Comparison of ENCODE assay signal across 24 cellular contexts in the genomic region with DNA sequence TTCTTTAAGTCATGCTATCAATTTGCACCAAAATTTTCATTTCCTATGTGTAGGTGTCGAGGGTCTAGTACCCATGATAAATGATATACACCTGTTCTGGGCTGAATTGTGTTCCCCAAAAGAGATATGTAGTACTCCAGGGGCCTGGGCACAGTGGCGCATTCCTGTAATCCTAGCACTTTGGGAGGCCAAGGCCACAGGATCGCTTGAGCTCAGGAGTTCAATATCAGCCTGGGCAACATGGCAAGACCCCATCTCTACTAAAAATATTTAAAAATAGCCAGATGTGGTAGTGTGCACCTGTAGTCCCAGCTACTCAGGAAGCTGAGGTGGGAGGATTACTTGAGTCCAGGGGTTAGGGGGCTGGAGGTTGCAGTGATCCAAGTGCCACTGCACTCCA. TPM values are rescaled to one million over a fixed set of nuclear protein-coding genes. Genes with fewer than 3 reads are reported as not detected.
DNase-seq lines count a peak whose midpoint lies in the region; ATAC-seq, FAIRE-seq and TF ChIP-seq lines count a peak whose summit lies in the region.
"Had no signal": no experiment of that assay in that cellular context is flagged by ENCODE, and none has a peak within 500 bp of the region (broad histone marks: within the 10 kb centered on the region; RNA-seq: fewer than 3 reads in every experiment).

No MANE protein-coding gene starts in this region.

- no peak for ATAC-seq in HepG2
- no peak for ATAC-seq in right lobe of liver
- ATAC-seq in PC-3, result no peak
- ATAC-seq in K562, result no peak
- ATAC-seq in stimulated activated effector memory CD8-positive, alpha-beta T cell treated with anti-CD3 and anti-CD28 coated beads, Interleukin-12 subunit alpha, Interleukin-12 subunit beta, amount 100 ng/mL, for 72 hours, result no peak
- ATAC-seq: CD8-positive, alpha-beta T cell had no signal

- H3K4me1 ChIP-seq in HepG2 (ENCODE audit: insufficient read depth, low read length) (no peaks in the 10 kb centered on the region), right lobe of liver (peaks cover 0 to 4% (median 0%) of the 10 kb centered on the region in 4 donors), PC-3 (ENCODE audit: insufficient read depth, low read length) (no peaks in the 10 kb centered on the region), K562 (replicated peaks in 1 of 2; ENCODE audit: control insufficient read depth in 2 of 2, insufficient read depth in 2 of 2, low read length in 2 of 2) (no peaks in the 10 kb centered on the region; a peak in 2 of 5 replicates)
- H3K4me1 ChIP-seq: BE2C, BLaER1, Caco-2 had no signal

- DNase-seq in HepG2 (ENCODE audit: low spot score) (no peak), right lobe of liver (no peak), PC-3 (peak; percentile 1), K562 (ENCODE audit: extremely low read depth in 1 of 4, low spot score in 3 of 4) (no peak), islet precursor cell (no peak), CD14-positive monocyte (ENCODE audit: low spot score) (no peak), epidermal melanocyte (ENCODE audit: insufficient read length, low spot score) (no peak)
- DNase-seq in stimulated activated effector memory CD8-positive, alpha-beta T cell treated with anti-CD3 and anti-CD28 coated beads, Interleukin-12 subunit alpha, Interleukin-12 subunit beta, amount 100 ng/mL, for 72 hours (ENCODE audit: low spot score in 2 of 2), result no peak
- DNase-seq: 8988T; ACHN; BE2C; C1 segment of cervical spinal cord; Caco-2; Calu3; CD4-positive, alpha-beta T cell; CD8-positive, alpha-beta T cell; DMS79 treated with DMSO at 0.1 percent for 48 hours; GF-D8 had no signal

- 98% methylated on average over 3 of the region's 3 CpGs for WGBS in HepG2 (ENCODE audit: low lambda C conversion rate)
- WGBS in right lobe of liver (ENCODE audit: insufficient coverage, low coverage, low lambda C conversion rate, missing lambda C conversion rate), result 82% methylated on average over 2 of the region's 3 CpGs
- WGBS in K562 (ENCODE audit: insufficient coverage, low coverage, missing lambda C conversion rate), result 84% methylated on average over 3 of the region's 3 CpGs

- peaks cover 0 to 3% (median 2%) of the 10 kb centered on the region in 3 donors for H3K27me3 Mint-ChIP-seq in CD14-positive monocyte (ENCODE audit: low read depth in 3 of 3)
- H3K27me3 Mint-ChIP-seq: CD4-positive, alpha-beta T cell had no signal

- CTCF ChIA-PET in HepG2 (lab: Yijun Ruan, JAX; ENCODE audit: low intra/inter-chr PET ratio, low total read pairs), result no interaction called here
- CTCF ChIA-PET in PC-3 (lab: Charles Lee), result interaction anchor here (0.6 to 0.7 kb wide), 2 partner anchors 11 to 24 kb away, joined by 3 to 4 read pairs; a partner anchor contains a TSS
- CTCF ChIA-PET in K562 (lab: Yijun Ruan, JAX; ENCODE audit: low intra/inter-chr PET ratio), result interaction anchor here (0.7 kb wide), 1 partner anchor 173 kb away, joined by 3 read pairs; no protein-coding TSS in a partner anchor

- peaks cover 20% of the 10 kb centered on the region for H3K4me1 Mint-ChIP-seq in stimulated activated effector memory CD8-positive, alpha-beta T cell treated with anti-CD3 and anti-CD28 coated beads, Interleukin-12 subunit alpha, Interleukin-12 subunit beta, amount 100 ng/mL, for 72 hours
- peaks cover 17% of the 10 kb centered on the region for H3K4me1 Mint-ChIP-seq in CD14-positive monocyte

- no peaks in the 10 kb centered on the region for H3K27me3 ChIP-seq in HepG2 (ENCODE audit: control insufficient read depth in 1 of 2, insufficient read depth in 2 of 2, low read length in 2 of 2)
- H3K27me3 ChIP-seq in right lobe of liver, result no peaks in the 10 kb centered on the region
- no peaks in the 10 kb centered on the region for H3K27me3 ChIP-seq in PC-3 (ENCODE audit: low read length)
- H3K27me3 ChIP-seq in K562 (ENCODE audit: control insufficient read depth in 2 of 2, insufficient read depth in 2 of 2, low read length in 2 of 2), result no peaks in the 10 kb centered on the region
- H3K27me3 ChIP-seq: BE2C, BLaER1 had no signal

- peaks cover 76% of the 10 kb centered on the region for H3K36me3 Mint-ChIP-seq in stimulated activated effector memory CD8-positive, alpha-beta T cell treated with anti-CD3 and anti-CD28 coated beads, Interleukin-12 subunit alpha, Interleukin-12 subunit beta, amount 100 ng/mL, for 72 hours
- H3K36me3 Mint-ChIP-seq in CD14-positive monocyte, result peaks cover 11% of the 10 kb centered on the region in 2 donors

- no peaks in the 10 kb centered on the region for H3K9me2 ChIP-seq in PC-3 (replicated peaks; ENCODE audit: low read length)

- no peak for TF ChIP-seq RAD21 in HepG2 (CRISPR knock-in tag; IDR thresholded peaks at IDR 0.05)
- TF ChIP-seq RAD21 in K562 (CRISPR knock-in tag; conservative IDR thresholded peaks at IDR 0.05 in 1 of 2, IDR thresholded peaks at IDR 0.05 in 1 of 2), result no peak

- no peak overlapping the region for H3K4me3 ChIP-seq in HepG2 (replicated peaks in 1 of 3; ENCODE audit: insufficient read depth in 1 of 3, low read depth in 2 of 3, low read length in 3 of 3)
- H3K4me3 ChIP-seq in right lobe of liver, result no peak overlapping the region
- no peak overlapping the region for H3K4me3 ChIP-seq in PC-3 (ENCODE audit: low read length)
- no peak overlapping the region for H3K4me3 ChIP-seq in K562
- H3K4me3 ChIP-seq: BLaER1 had no signal

- H2AFZ ChIP-seq in HepG2 (ENCODE audit: low read length) (no peak overlapping the region), PC-3 (ENCODE audit: low read length) (no peak overlapping the region), K562 (ENCODE audit: low read depth, low read length) (no peak overlapping the region)

- POLR2A ChIA-PET in HepG2 (lab: Yijun Ruan, JAX), result no interaction called here
- POLR2A ChIA-PET in PC-3 (lab: Charles Lee; ENCODE audit: unreplicated experiment), result no interaction called here
- POLR2A ChIA-PET in K562 (lab: Yijun Ruan, JAX), result interaction anchor here (2.1 kb wide), 1 partner anchor 11 kb away, joined by 5 read pairs; no protein-coding TSS in a partner anchor

- peak overlapping the region; percentile 58 for H3K27ac Mint-ChIP-seq in stimulated activated effector memory CD8-positive, alpha-beta T cell treated with anti-CD3 and anti-CD28 coated beads, Interleukin-12 subunit alpha, Interleukin-12 subunit beta, amount 100 ng/mL, for 72 hours
- H3K27ac Mint-ChIP-seq in CD14-positive monocyte, result peak overlapping the region in 1 of 7 donors; percentile 14

- H3K9ac ChIP-seq in HepG2 (ENCODE audit: insufficient read depth, low read depth, low read length) (no peak overlapping the region), PC-3 (ENCODE audit: low read length) (no peak overlapping the region), K562 (ENCODE audit: insufficient read depth in 1 of 2, low read depth in 2 of 2, low read length in 2 of 2) (no peak overlapping the region)
- H3K9ac ChIP-seq: BLaER1 had no signal

- H3K36me3 ChIP-seq in HepG2 (replicated peaks in 1 of 2; ENCODE audit: control insufficient read depth in 1 of 2, insufficient read depth in 2 of 2, low read length in 2 of 2) (peaks cover 6 to 40% of the 10 kb centered on the region in 2 experiments; a peak in 3 of 5 replicates), right lobe of liver (peaks cover 0 to 12% (median 0%) of the 10 kb centered on the region in 4 donors), PC-3 (ENCODE audit: low read depth, low read length) (peaks cover 28% of the 10 kb centered on the region; the same call in 1 of the 2 replicates), K562 (ENCODE audit: control insufficient read depth, insufficient read depth, low read length) (peaks cover 40% of the 10 kb centered on the region)

- TF ChIP-seq EP300 in HepG2 (IDR thresholded peaks at IDR 0.05; ENCODE audit: low read depth in 2 of 2, low read length in 2 of 2) (no peak), HepG2 (CRISPR knock-in tag; IDR thresholded peaks at IDR 0.05; ENCODE audit: borderline replicate concordance) (no peak), K562 (IDR thresholded peaks at IDR 0.05; ENCODE audit: low read length) (no peak)

- H4K20me1 ChIP-seq in HepG2 (ENCODE audit: insufficient read depth, low read length), result peaks cover 3% of the 10 kb centered on the region
- 0 out of 2 replicates have a peak, but pooled peaks cover 1% of the 10 kb centered on the region for H4K20me1 ChIP-seq in PC-3 (ENCODE audit: low read length)
- no peaks in the 10 kb centered on the region for H4K20me1 ChIP-seq in K562 (replicated peaks; ENCODE audit: control insufficient read depth, insufficient read depth, low read length)

- FAIRE-seq in HepG2 (lab: Jason Lieb, UNC), result no peak
- FAIRE-seq in K562 (lab: Jason Lieb, UNC), result no peak
- FAIRE-seq: A204.1, D721Med, G401.6, GM12891, GM19239 had no signal

- BruUV-seq in HepG2 (replicated peaks; lab: Mats Ljungman, UMichigan) (no TSS peak), PC-3 (replicated peaks; lab: Mats Ljungman, UMichigan) (no TSS peak), K562 (replicated peaks; lab: Mats Ljungman, UMichigan) (no TSS peak)

- intact Hi-C loops in HepG2 (cut with micrococcal nuclease; ENCODE audit: unreplicated experiment) (no loop called here), right lobe of liver (cut with DNase I) (loop anchor here in 1 of 2 donors (10.0 kb wide), 2 partner anchors 172 to 212 kb away; no protein-coding TSS in a partner anchor), PC-3 (cut with micrococcal nuclease) (no loop called here), K562 (cut with micrococcal nuclease) (no loop called here), CD14-positive monocyte (cut with micrococcal nuclease) (no loop called here)

- H3K9me3 Mint-ChIP-seq in stimulated activated effector memory CD8-positive, alpha-beta T cell treated with anti-CD3 and anti-CD28 coated beads, Interleukin-12 subunit alpha, Interleukin-12 subunit beta, amount 100 ng/mL, for 72 hours, result no peaks in the 10 kb centered on the region
- H3K9me3 Mint-ChIP-seq in CD14-positive monocyte, result no peaks in the 10 kb centered on the region
- H3K9me3 Mint-ChIP-seq: CD4-positive, alpha-beta T cell; CD8-positive, alpha-beta T cell had no signal

- TF ChIP-seq CTCF in HepG2 (CRISPR knock-in tag; IDR thresholded peaks at IDR 0.05) (no peak), right lobe of liver (IDR thresholded peaks at IDR 0.05) (no peak), PC-3 (conservative IDR thresholded peaks at IDR 0.05; ENCODE audit: low read depth, low read length) (no peak), K562 (IDR thresholded peaks at IDR 0.05 in 2 of 3, conservative IDR thresholded peaks at IDR 0.05 in 1 of 3; ENCODE audit: insufficient read depth in 2 of 3, low read depth in 1 of 3, low read length in 3 of 3) (no peak), CD14-positive monocyte (IDR thresholded peaks at IDR 0.05) (no peak)

- TF ChIP-seq POLR2A in HepG2 (IDR thresholded peaks at IDR 0.05; ENCODE audit: insufficient read depth in 1 of 2, low read depth in 2 of 2, low read length in 2 of 2) (no peak), right lobe of liver (IDR thresholded peaks at IDR 0.05) (no peak), K562 (conservative IDR thresholded peaks at IDR 0.05) (no peak)

- H3K9me3 ChIP-seq in HepG2 (ENCODE audit: low read length) (no peaks in the 10 kb centered on the region), right lobe of liver (no peaks in the 10 kb centered on the region), PC-3 (ENCODE audit: low read length) (no peaks in the 10 kb centered on the region), K562 (replicated peaks; ENCODE audit: control insufficient read depth, insufficient read depth, low read depth, low read length) (no peaks in the 10 kb centered on the region)
- H3K9me3 ChIP-seq: BE2C, BLaER1, Caco-2 had no signal

- H3K27ac ChIP-seq in HepG2 (ENCODE audit: extremely low read length, insufficient read depth, low read length) (no peak overlapping the region), right lobe of liver (no peak overlapping the region), PC-3 (ENCODE audit: low read length) (no peak overlapping the region), K562 (ENCODE audit: extremely low read depth, low read depth, low read length) (no peak overlapping the region)
- H3K27ac ChIP-seq: BLaER1 had no signal

- H3K4me2 ChIP-seq in HepG2 (ENCODE audit: low read depth, low read length) (no peak overlapping the region), PC-3 (ENCODE audit: low read length) (no peak overlapping the region), K562 (ENCODE audit: insufficient read depth, low read length) (no peak overlapping the region)
- H3K4me2 ChIP-seq: BLaER1 had no signal

- in situ Hi-C loops in HepG2 (cut with HindIII; ENCODE audit: extremely low pct_ligation_motif_present, low pct_unique_long_range_greater_than_20kb) (no loop called here), K562 (cut with MboI) (loop anchor here (5.0 kb wide), 1 partner anchor 214 kb away; no protein-coding TSS in a partner anchor)

- no peak overlapping the region for H3K4me3 Mint-ChIP-seq in stimulated activated effector memory CD8-positive, alpha-beta T cell treated with anti-CD3 and anti-CD28 coated beads, Interleukin-12 subunit alpha, Interleukin-12 subunit beta, amount 100 ng/mL, for 72 hours
- no peak overlapping the region for H3K4me3 Mint-ChIP-seq in CD14-positive monocyte
- H3K4me3 Mint-ChIP-seq: CD4-positive, alpha-beta T cell; CD8-positive, alpha-beta T cell had no signal

- H3K9me1 ChIP-seq in K562 (ENCODE audit: control insufficient read depth, insufficient read depth, low read length), result no peaks in the 10 kb centered on the region

- H3F3A ChIP-seq in PC-3 (ENCODE audit: low read length, unreplicated experiment), result no peaks in the 10 kb centered on the region

- H3K79me2 ChIP-seq in HepG2 (ENCODE audit: insufficient read depth, low read length), result peaks cover 15% of the 10 kb centered on the region
- peaks cover 40% of the 10 kb centered on the region for H3K79me2 ChIP-seq in PC-3 (ENCODE audit: low read length)
- H3K79me2 ChIP-seq in K562 (ENCODE audit: control insufficient read depth, insufficient read depth, low read length), result peaks cover 12% of the 10 kb centered on the region; the same call in 1 of the 3 replicates

RNA-seq across cellular contexts. Expression of a gene that starts 23.5 kb away (rescaled TPM):
- total RNA-seq in HepG2 (2016; rRNA removed; fragmentation: Illumina TruSeq; extraction: Trizol) (59.6 and 60.9 TPM in 2 replicates), right lobe of liver (10 to 100 TPM; 23.1 to 29.5 (median 25.9) TPM), PC-3 (2014; rRNA removed) (47.6 and 63.2 TPM in 2 replicates), K562 (2014; rRNA removed) (30.5 and 34.6 TPM in 2 replicates), K562 (2014; rRNA removed; fragmentation: Illumina TruSeq; extraction: Trizol) (44.4 and 53.2 TPM in 2 replicates), K562 (2015; rRNA removed; fragmentation: Illumina TruSeq; extraction: Trizol) (43.8 and 44.0 TPM in 2 replicates), K562 (2021) (49.3 and 55.4 TPM in 2 replicates)
- total RNA-seq in HepG2 (2016; cell fraction: cytosol; rRNA removed; fragmentation: Illumina TruSeq; extraction: Trizol; ENCODE audit: low read depth), result 223 and 253 TPM in 2 replicates
- total RNA-seq in HepG2 (2016; cell fraction: insoluble cytoplasmic fraction; rRNA removed; fragmentation: Illumina TruSeq; extraction: Trizol), result 54.9 and 58.3 TPM in 2 replicates
- total RNA-seq in HepG2 (2016; cell fraction: membrane; rRNA removed; fragmentation: Illumina TruSeq; extraction: Trizol), result 138 and 153 TPM in 2 replicates
- total RNA-seq in HepG2 (2016; cell fraction: nucleus; rRNA removed; fragmentation: Illumina TruSeq; extraction: Trizol), result 130 and 145 TPM in 2 replicates
- polyA plus RNA-seq in HepG2 (2011; rRNA removed) (22.8 and 24.0 TPM in 2 replicates), K562 (2011; rRNA removed) (22.4 and 25.8 TPM in 2 replicates), K562 (2014; fragmentation: Illumina TruSeq; extraction: Trizol) (22.9 and 25.5 TPM in 2 replicates), K562 (2014; fragmentation: Nextera tagmentation; extraction: Ambion mirVana) (1 to 10 TPM; 3.6 to 6.9 TPM), K562 (2014; rRNA removed) (22.0 and 31.8 TPM in 2 replicates), CD14-positive monocyte (1 to 10 TPM; 3.1 to 4.6 TPM)
- 11.2 and 14.3 TPM in 2 replicates for polyA plus RNA-seq in HepG2 (2011; cell fraction: cytosol; rRNA removed)
- 69.1 and 88.4 TPM in 2 replicates for polyA plus RNA-seq in HepG2 (2011; cell fraction: nucleus; rRNA removed)
- polyA plus RNA-seq in HepG2 (2012), result 23.5 and 23.7 TPM in 2 replicates
- polyA plus RNA-seq in HepG2 (2016; cell fraction: cytosol; fragmentation: Illumina TruSeq; extraction: Trizol; ENCODE audit: low read depth), result 2.0 and 2.7 TPM in 2 replicates
- polyA plus RNA-seq in HepG2 (2016; cell fraction: insoluble cytoplasmic fraction; fragmentation: Illumina TruSeq; extraction: Trizol; ENCODE audit: low read depth), result 21.5 and 27.8 TPM in 2 replicates
- 5.6 and 6.8 TPM in 2 replicates for polyA plus RNA-seq in HepG2 (2016; cell fraction: membrane; fragmentation: Illumina TruSeq; extraction: Trizol; ENCODE audit: low read depth)
- 94.8 and 102 TPM in 2 replicates for polyA plus RNA-seq in HepG2 (2016; cell fraction: nucleus; fragmentation: Illumina TruSeq; extraction: Trizol; ENCODE audit: insufficient read depth, low read depth)
- 94.4 and 97.7 TPM in 2 replicates for polyA minus RNA-seq in HepG2 (2011; rRNA and poly(A)+ RNA removed; ENCODE audit: low replicate concordance)
- polyA minus RNA-seq in HepG2 (2011; cell fraction: cytosol; rRNA and poly(A)+ RNA removed), result 61.5 and 62.2 TPM in 2 replicates
- polyA minus RNA-seq in HepG2 (2011; cell fraction: nucleus; rRNA and poly(A)+ RNA removed), result 272 and 315 TPM in 2 replicates
- total RNA-seq in K562 (2011; cell fraction: chromatin; rRNA removed; ENCODE audit: low replicate concordance), result 361 and 617 TPM in 2 replicates
- 177 and 226 TPM in 2 replicates for total RNA-seq in K562 (2011; cell fraction: nucleolus; rRNA removed)
- total RNA-seq in K562 (2011; cell fraction: nucleoplasm; rRNA removed), result 302 and 371 TPM in 2 replicates
- polyA plus RNA-seq in K562 (2011; cell fraction: cytosol; rRNA removed), result 10.5 and 22.5 TPM in 2 replicates
- polyA plus RNA-seq in K562 (2011; cell fraction: nucleus; rRNA removed), result 79.8 and 89.1 TPM in 2 replicates
- polyA plus RNA-seq in K562 (2012), result 17.0 and 24.8 TPM in 2 replicates
- 144 and 185 TPM in 2 replicates for polyA minus RNA-seq in K562 (2011; rRNA and poly(A)+ RNA removed)
- polyA minus RNA-seq in K562 (2011; cell fraction: cytosol; rRNA and poly(A)+ RNA removed), result 47.2 and 57.3 TPM in 2 replicates
- polyA minus RNA-seq in K562 (2011; cell fraction: nucleus; rRNA and poly(A)+ RNA removed), result 115 and 196 TPM in 2 replicates
